In the genomic region with DNA sequence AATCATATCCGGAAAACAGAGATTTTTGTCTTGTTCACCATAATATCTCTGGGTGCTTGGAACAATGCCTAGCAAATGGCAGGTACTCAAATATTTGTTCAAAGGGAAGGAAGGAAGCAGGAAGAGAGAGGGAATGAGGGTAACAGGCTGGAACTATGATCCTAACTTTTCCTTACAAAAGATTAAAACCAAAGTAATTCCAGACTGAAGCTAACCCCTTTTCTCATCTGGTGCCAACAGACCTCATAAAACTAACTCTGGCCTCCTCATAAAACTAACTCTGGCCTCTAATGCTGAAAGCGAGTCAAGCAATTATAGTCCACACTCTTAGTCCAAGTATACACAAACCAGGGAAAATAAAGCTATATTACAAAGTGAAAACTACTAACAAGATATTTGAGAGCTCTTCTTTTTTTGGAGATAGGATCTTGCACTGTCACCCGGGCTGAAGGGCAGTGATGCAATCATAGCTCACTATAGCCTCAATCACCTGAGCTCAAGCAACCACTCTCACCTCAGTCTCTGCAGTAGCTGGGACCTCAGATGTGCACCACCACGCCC, we compare ENCODE assay signal across 1 cellular context.
TF ChIP-seq lines count a peak whose summit lies in the region.

No MANE protein-coding gene starts in this region.

TF ChIP-seq in K562, 482 proteins besides CTCF, POLR2A, EP300 and RAD21 (continued from another document and continues in another):
- TF ChIP-seq YY1 (IDR thresholded peaks at IDR 0.05; ENCODE audit: borderline replicate concordance in 1 of 3, control insufficient read depth in 1 of 3, extremely low read depth in 1 of 3, insufficient read depth in 3 of 3, insufficient read length in 1 of 3, insufficient replicate concordance in 2 of 3, low read depth in 1 of 3, low read length in 2 of 3) (no peak), DNMT1 (IDR thresholded peaks at IDR 0.05) (no peak), MCM5 (IDR thresholded peaks at IDR 0.05; ENCODE audit: low read depth) (no peak), NR1H2 (CRISPR knock-in tag; IDR thresholded peaks at IDR 0.05) (no peak), ZNF77 (CRISPR knock-in tag; IDR thresholded peaks at IDR 0.05) (no peak), ZNF197 (CRISPR knock-in tag; IDR thresholded peaks at IDR 0.05; ENCODE audit: low read depth) (no peak), EP400 (IDR thresholded peaks at IDR 0.05) (no peak), PCBP1 (IDR thresholded peaks at IDR 0.05; ENCODE audit: low read depth, low read length, poor library complexity, severe bottlenecking) (no peak), MYBL2 (IDR thresholded peaks at IDR 0.05; ENCODE audit: low read depth) (no peak), MYBL2 (CRISPR knock-in tag; IDR thresholded peaks at IDR 0.05; ENCODE audit: borderline replicate concordance) (no peak), SREBF2 (CRISPR knock-in tag; IDR thresholded peaks at IDR 0.05) (no peak), MEIS2 (IDR thresholded peaks at IDR 0.05; ENCODE audit: partially characterized antibody) (peak; percentile 29), SPI1 (IDR thresholded peaks at IDR 0.05; ENCODE audit: borderline replicate concordance, low read depth, low read length) (no peak), ZNF644 (tag; IDR thresholded peaks at IDR 0.05; ENCODE audit: low read depth) (no peak), ZNF57 (CRISPR knock-in tag; IDR thresholded peaks at IDR 0.05) (no peak), CEBPG (CRISPR knock-in tag; IDR thresholded peaks at IDR 0.05) (peak; percentile 93), CEBPG (tag; conservative IDR thresholded peaks at IDR 0.05 in 1 of 2, IDR thresholded peaks at IDR 0.05 in 1 of 2) (peak; percentile 96 to 99), ZNF586 (CRISPR knock-in tag; conservative IDR thresholded peaks at IDR 0.05) (no peak), RBFOX2 (IDR thresholded peaks at IDR 0.05; ENCODE audit: low read depth, low read length) (no peak), GTF2E2 (tag; IDR thresholded peaks at IDR 0.05) (no peak), JUND (IDR thresholded peaks at IDR 0.05; ENCODE audit: borderline replicate concordance, low read depth, low read length) (peak; percentile 86), JUND (tag; IDR thresholded peaks at IDR 0.05; ENCODE audit: borderline replicate concordance, low read depth, low read length) (peak; percentile 82; the same call in 1 of the 3 replicates), HNRNPLL (IDR thresholded peaks at IDR 0.05; ENCODE audit: low read depth, low read length, poor library complexity, severe bottlenecking) (no peak), SOX6 (IDR thresholded peaks at IDR 0.05) (peak; percentile 69; the same call in 1 of the 2 replicates), SP2 (IDR thresholded peaks at IDR 0.05; ENCODE audit: extremely low read depth, low read depth, low read length, poor library complexity, severe bottlenecking) (no peak), SMAD1 (IDR thresholded peaks at IDR 0.05; ENCODE audit: low read depth, low read length, partially characterized antibody) (no peak), NFXL1 (CRISPR knock-in tag; IDR thresholded peaks at IDR 0.05) (no peak), MBD2 (IDR thresholded peaks at IDR 0.05; ENCODE audit: borderline replicate concordance, low read depth) (no peak), BRD4 (IDR thresholded peaks at IDR 0.05) (no peak), ZNF12 (CRISPR knock-in tag; IDR thresholded peaks at IDR 0.05) (no peak), NFE2 (IDR thresholded peaks at IDR 0.05; ENCODE audit: low read depth) (peak; percentile 94), CHCHD3 (CRISPR knock-in tag; IDR thresholded peaks at IDR 0.05) (no peak), ZNF766 (CRISPR knock-in tag; conservative IDR thresholded peaks at IDR 0.05) (peak; percentile 43; the same call in 1 of the 2 replicates), ELF2 (CRISPR knock-in tag; IDR thresholded peaks at IDR 0.05) (no peak), ZNF707 (CRISPR knock-in tag; conservative IDR thresholded peaks at IDR 0.05) (no peak), MED1 (CRISPR knock-in tag; IDR thresholded peaks at IDR 0.05; ENCODE audit: borderline replicate concordance) (no peak), NR2C1 (IDR thresholded peaks at IDR 0.05) (no peak), NR2C1 (tag; IDR thresholded peaks at IDR 0.05) (no peak), NCOA1 (IDR thresholded peaks at IDR 0.05; ENCODE audit: low read depth) (no peak), CCNT2 (IDR thresholded peaks at IDR 0.05; ENCODE audit: borderline replicate concordance, extremely low read depth, insufficient read length, low read depth, low read length) (no peak), ZKSCAN1 (IDR thresholded peaks at IDR 0.05; ENCODE audit: low read depth, low read length) (no peak), RBM25 (IDR thresholded peaks at IDR 0.05; ENCODE audit: low read depth, low read length, severe bottlenecking) (no peak)
- TF ChIP-seq, protein P1, sequence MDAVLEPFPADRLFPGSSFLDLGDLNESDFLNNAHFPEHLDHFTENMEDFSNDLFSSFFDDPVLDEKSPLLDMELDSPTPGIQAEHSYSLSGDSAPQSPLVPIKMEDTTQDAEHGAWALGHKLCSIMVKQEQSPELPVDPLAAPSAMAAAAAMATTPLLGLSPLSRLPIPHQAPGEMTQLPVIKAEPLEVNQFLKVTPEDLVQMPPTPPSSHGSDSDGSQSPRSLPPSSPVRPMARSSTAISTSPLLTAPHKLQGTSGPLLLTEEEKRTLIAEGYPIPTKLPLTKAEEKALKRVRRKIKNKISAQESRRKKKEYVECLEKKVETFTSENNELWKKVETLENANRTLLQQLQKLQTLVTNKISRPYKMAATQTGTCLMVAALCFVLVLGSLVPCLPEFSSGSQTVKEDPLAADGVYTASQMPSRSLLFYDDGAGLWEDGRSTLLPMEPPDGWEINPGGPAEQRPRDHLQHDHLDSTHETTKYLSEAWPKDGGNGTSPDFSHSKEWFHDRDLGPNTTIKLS (IDR thresholded peaks at IDR 0.05; ENCODE audit: borderline replicate concordance, low read depth): no peak
- TF ChIP-seq, protein P2, sequence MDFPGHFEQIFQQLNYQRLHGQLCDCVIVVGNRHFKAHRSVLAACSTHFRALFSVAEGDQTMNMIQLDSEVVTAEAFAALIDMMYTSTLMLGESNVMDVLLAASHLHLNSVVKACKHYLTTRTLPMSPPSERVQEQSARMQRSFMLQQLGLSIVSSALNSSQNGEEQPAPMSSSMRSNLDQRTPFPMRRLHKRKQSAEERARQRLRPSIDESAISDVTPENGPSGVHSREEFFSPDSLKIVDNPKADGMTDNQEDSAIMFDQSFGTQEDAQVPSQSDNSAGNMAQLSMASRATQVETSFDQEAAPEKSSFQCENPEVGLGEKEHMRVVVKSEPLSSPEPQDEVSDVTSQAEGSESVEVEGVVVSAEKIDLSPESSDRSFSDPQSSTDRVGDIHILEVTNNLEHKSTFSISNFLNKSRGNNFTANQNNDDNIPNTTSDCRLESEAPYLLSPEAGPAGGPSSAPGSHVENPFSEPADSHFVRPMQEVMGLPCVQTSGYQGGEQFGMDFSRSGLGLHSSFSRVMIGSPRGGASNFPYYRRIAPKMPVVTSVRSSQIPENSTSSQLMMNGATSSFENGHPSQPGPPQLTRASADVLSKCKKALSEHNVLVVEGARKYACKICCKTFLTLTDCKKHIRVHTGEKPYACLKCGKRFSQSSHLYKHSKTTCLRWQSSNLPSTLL (IDR thresholded peaks at IDR 0.05): no peak
- TF ChIP-seq, protein P3, sequence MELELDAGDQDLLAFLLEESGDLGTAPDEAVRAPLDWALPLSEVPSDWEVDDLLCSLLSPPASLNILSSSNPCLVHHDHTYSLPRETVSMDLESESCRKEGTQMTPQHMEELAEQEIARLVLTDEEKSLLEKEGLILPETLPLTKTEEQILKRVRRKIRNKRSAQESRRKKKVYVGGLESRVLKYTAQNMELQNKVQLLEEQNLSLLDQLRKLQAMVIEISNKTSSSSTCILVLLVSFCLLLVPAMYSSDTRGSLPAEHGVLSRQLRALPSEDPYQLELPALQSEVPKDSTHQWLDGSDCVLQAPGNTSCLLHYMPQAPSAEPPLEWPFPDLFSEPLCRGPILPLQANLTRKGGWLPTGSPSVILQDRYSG (tag; conservative IDR thresholded peaks at IDR 0.05; ENCODE audit: low read depth): no peak
- TF ChIP-seq, protein P4, sequence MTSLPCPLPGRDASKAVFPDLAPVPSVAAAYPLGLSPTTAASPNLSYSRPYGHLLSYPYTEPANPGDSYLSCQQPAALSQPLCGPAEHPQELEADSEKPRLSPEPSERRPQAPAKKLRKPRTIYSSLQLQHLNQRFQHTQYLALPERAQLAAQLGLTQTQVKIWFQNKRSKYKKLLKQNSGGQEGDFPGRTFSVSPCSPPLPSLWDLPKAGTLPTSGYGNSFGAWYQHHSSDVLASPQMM (CRISPR knock-in tag; IDR thresholded peaks at IDR 0.05): no peak
- TF ChIP-seq, protein P5, sequence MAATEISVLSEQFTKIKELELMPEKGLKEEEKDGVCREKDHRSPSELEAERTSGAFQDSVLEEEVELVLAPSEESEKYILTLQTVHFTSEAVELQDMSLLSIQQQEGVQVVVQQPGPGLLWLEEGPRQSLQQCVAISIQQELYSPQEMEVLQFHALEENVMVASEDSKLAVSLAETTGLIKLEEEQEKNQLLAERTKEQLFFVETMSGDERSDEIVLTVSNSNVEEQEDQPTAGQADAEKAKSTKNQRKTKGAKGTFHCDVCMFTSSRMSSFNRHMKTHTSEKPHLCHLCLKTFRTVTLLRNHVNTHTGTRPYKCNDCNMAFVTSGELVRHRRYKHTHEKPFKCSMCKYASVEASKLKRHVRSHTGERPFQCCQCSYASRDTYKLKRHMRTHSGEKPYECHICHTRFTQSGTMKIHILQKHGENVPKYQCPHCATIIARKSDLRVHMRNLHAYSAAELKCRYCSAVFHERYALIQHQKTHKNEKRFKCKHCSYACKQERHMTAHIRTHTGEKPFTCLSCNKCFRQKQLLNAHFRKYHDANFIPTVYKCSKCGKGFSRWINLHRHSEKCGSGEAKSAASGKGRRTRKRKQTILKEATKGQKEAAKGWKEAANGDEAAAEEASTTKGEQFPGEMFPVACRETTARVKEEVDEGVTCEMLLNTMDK (IDR thresholded peaks at IDR 0.05; ENCODE audit: borderline replicate concordance, insufficient read depth, low read depth, low read length, poor library complexity, severe bottlenecking): no peak
- TF ChIP-seq, protein P6, sequence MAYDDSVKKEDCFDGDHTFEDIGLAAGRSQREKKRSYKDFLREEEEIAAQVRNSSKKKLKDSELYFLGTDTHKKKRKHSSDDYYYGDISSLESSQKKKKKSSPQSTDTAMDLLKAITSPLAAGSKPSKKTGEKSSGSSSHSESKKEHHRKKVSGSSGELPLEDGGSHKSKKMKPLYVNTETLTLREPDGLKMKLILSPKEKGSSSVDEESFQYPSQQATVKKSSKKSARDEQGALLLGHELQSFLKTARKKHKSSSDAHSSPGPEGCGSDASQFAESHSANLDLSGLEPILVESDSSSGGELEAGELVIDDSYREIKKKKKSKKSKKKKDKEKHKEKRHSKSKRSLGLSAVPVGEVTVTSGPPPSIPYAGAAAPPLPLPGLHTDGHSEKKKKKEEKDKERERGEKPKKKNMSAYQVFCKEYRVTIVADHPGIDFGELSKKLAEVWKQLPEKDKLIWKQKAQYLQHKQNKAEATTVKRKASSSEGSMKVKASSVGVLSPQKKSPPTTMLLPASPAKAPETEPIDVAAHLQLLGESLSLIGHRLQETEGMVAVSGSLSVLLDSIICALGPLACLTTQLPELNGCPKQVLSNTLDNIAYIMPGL (CRISPR knock-in tag; IDR thresholded peaks at IDR 0.05): no peak
- TF ChIP-seq, protein P7, sequence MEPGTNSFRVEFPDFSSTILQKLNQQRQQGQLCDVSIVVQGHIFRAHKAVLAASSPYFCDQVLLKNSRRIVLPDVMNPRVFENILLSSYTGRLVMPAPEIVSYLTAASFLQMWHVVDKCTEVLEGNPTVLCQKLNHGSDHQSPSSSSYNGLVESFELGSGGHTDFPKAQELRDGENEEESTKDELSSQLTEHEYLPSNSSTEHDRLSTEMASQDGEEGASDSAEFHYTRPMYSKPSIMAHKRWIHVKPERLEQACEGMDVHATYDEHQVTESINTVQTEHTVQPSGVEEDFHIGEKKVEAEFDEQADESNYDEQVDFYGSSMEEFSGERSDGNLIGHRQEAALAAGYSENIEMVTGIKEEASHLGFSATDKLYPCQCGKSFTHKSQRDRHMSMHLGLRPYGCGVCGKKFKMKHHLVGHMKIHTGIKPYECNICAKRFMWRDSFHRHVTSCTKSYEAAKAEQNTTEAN (CRISPR knock-in tag; IDR thresholded peaks at IDR 0.05): no peak
- TF ChIP-seq, protein P8, sequence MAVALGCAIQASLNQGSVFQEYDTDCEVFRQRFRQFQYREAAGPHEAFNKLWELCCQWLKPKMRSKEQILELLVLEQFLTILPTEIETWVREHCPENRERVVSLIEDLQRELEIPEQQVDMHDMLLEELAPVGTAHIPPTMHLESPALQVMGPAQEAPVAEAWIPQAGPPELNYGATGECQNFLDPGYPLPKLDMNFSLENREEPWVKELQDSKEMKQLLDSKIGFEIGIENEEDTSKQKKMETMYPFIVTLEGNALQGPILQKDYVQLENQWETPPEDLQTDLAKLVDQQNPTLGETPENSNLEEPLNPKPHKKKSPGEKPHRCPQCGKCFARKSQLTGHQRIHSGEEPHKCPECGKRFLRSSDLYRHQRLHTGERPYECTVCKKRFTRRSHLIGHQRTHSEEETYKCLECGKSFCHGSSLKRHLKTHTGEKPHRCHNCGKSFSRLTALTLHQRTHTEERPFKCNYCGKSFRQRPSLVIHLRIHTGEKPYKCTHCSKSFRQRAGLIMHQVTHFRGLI (CRISPR knock-in tag; IDR thresholded peaks at IDR 0.05): no peak
- TF ChIP-seq, protein P9, sequence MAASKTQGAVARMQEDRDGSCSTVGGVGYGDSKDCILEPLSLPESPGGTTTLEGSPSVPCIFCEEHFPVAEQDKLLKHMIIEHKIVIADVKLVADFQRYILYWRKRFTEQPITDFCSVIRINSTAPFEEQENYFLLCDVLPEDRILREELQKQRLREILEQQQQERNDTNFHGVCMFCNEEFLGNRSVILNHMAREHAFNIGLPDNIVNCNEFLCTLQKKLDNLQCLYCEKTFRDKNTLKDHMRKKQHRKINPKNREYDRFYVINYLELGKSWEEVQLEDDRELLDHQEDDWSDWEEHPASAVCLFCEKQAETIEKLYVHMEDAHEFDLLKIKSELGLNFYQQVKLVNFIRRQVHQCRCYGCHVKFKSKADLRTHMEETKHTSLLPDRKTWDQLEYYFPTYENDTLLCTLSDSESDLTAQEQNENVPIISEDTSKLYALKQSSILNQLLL (CRISPR knock-in tag; IDR thresholded peaks at IDR 0.05; ENCODE audit: borderline replicate concordance): no peak
- TF ChIP-seq, protein P10, sequence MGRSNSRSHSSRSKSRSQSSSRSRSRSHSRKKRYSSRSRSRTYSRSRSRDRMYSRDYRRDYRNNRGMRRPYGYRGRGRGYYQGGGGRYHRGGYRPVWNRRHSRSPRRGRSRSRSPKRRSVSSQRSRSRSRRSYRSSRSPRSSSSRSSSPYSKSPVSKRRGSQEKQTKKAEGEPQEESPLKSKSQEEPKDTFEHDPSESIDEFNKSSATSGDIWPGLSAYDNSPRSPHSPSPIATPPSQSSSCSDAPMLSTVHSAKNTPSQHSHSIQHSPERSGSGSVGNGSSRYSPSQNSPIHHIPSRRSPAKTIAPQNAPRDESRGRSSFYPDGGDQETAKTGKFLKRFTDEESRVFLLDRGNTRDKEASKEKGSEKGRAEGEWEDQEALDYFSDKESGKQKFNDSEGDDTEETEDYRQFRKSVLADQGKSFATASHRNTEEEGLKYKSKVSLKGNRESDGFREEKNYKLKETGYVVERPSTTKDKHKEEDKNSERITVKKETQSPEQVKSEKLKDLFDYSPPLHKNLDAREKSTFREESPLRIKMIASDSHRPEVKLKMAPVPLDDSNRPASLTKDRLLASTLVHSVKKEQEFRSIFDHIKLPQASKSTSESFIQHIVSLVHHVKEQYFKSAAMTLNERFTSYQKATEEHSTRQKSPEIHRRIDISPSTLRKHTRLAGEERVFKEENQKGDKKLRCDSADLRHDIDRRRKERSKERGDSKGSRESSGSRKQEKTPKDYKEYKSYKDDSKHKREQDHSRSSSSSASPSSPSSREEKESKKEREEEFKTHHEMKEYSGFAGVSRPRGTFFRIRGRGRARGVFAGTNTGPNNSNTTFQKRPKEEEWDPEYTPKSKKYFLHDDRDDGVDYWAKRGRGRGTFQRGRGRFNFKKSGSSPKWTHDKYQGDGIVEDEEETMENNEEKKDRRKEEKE (IDR thresholded peaks at IDR 0.05; ENCODE audit: borderline replicate concordance in 1 of 2, control insufficient read depth in 1 of 2, low read depth in 2 of 2, low read length in 1 of 2): no peak
